Comparison of ENCODE assay signal across 21 cellular contexts in the genomic region with DNA sequence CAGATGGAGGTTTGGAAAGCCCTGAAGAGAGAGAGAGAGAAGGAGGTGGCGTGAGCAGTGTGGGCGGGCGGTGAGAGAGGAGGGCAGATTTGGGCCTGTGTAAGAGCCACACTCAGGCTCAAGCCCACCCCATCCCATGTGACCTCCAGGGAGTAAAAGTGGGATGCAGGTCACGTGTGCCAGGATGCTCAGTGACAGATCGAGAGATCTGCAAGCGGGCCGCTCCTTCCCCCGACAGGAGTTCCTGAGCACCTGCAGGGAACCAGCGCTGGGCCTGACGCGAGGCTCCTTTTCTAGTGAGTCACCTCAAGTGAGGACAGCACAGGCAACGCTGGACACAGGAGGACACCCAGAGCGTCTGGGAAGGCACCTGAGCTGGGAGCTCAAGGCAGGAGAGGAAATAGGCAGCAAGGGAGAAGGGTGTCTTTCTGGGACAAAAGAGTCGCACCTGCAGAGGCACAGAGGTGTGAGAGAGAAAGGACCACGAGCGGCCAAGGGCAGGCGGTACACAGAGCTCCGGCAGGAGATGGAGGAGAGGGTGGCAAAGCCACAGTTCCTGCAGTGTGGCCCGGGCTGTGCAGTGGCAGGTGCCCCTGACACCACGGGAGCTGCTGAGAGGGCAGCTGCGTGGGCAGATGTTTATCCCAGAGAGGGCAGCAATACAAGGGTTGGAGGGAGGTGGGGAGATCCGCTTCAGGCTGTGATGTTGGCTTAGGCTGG.
"Had no signal": no experiment of that assay in that cellular context is flagged by ENCODE, and none has a peak within 500 bp of the region (broad histone marks: within the 10 kb centered on the region; RNA-seq: fewer than 3 reads in every experiment).

No MANE protein-coding gene starts in this region.

- H3K4me3 ChIP-seq: heart left ventricle, pancreas, stomach, uterus had no signal

- H3K9me3 Mint-ChIP-seq: effector memory CD8-positive, alpha-beta T cell; natural killer cell; neural crest cell had no signal

- H3K27me3 ChIP-seq: uterus had no signal

- H3K4me1 Mint-ChIP-seq: mesothelial cell of epicardium, neural crest cell had no signal

- H3K4me1 ChIP-seq: heart left ventricle, pancreas, stomach, uterus had no signal

- DNase-seq: effector memory CD8-positive, alpha-beta T cell; erythroblast; foreskin melanocyte; heart left ventricle; hippocampal formation; left colon; left ventricle myocardium superior; natural killer cell; occipital lobe; pancreas; right cardiac atrium; small intestine; stimulated activated CD4-positive, alpha-beta T cell treated with anti-CD3 and anti-CD28 coated beads, Interleukin-12 subunit alpha, Interleukin-12 subunit beta, amount 100 ng/mL, for 4 hours; stimulated activated naive CD4-positive, alpha-beta T cell; trophoblast cell; uterus had no signal

- H3K4me3 Mint-ChIP-seq: effector memory CD8-positive, alpha-beta T cell; mesothelial cell of epicardium; natural killer cell; neural crest cell had no signal

- H3K36me3 ChIP-seq: heart left ventricle, pancreas, stomach, uterus had no signal

- H3K9me3 ChIP-seq: pancreas, uterus had no signal

- H3K27ac Mint-ChIP-seq: effector memory CD8-positive, alpha-beta T cell; mesothelial cell of epicardium; natural killer cell; progenitor cell of endocrine pancreas had no signal

- H3K27ac ChIP-seq: heart left ventricle, pancreas, stomach, uterus had no signal

- ATAC-seq: effector memory CD8-positive, alpha-beta T cell; heart left ventricle; left colon; left ventricle myocardium superior; natural killer cell; pancreas; right cardiac atrium had no signal

- H3K36me3 Mint-ChIP-seq: mesothelial cell of epicardium, natural killer cell had no signal

- FAIRE-seq: endothelial cell of umbilical vein, pancreas, small intestine had no signal
